Comparison of ENCODE assay signal across 8 cellular contexts in genomic region chr15:90871716-90872480, GRCh38. TPM values are rescaled to one million over a fixed set of nuclear protein-coding genes. Genes with fewer than 3 reads are reported as not detected.
DNase-seq lines count a peak whose midpoint lies in the region; ATAC-seq and TF ChIP-seq lines count a peak whose summit lies in the region.

No MANE protein-coding gene starts in this region.

- peaks cover 11% of the 10 kb centered on the region for H3K27me3 Mint-ChIP-seq in endothelial cell (ENCODE audit: unreplicated experiment)
- no peaks in the 10 kb centered on the region for H3K27me3 Mint-ChIP-seq in naive thymus-derived CD4-positive, alpha-beta T cell

- peaks cover 69% of the 10 kb centered on the region for H3K4me1 ChIP-seq in SJSA1 (replicated peaks)
- peaks cover 27% of the 10 kb centered on the region in 2 donors for H3K4me1 ChIP-seq in naive thymus-derived CD4-positive, alpha-beta T cell (ENCODE audit: control insufficient read depth in 2 of 2, insufficient read depth in 2 of 2, low read length in 2 of 2)

- no peak overlapping the region for H3K27ac Mint-ChIP-seq in endothelial cell (ENCODE audit: unreplicated experiment)
- peak overlapping the region; percentile 68 to 93 (median 86) for H3K27ac Mint-ChIP-seq in naive thymus-derived CD4-positive, alpha-beta T cell

- no peaks in the 10 kb centered on the region for H3K9me3 Mint-ChIP-seq in endothelial cell (ENCODE audit: unreplicated experiment)
- no peaks in the 10 kb centered on the region for H3K9me3 Mint-ChIP-seq in naive thymus-derived CD4-positive, alpha-beta T cell

- peak overlapping the region; percentile 91 for H3K4me3 Mint-ChIP-seq in endothelial cell (ENCODE audit: unreplicated experiment)
- peak overlapping the region; percentile 76 to 94 (median 85) for H3K4me3 Mint-ChIP-seq in naive thymus-derived CD4-positive, alpha-beta T cell

- peaks cover 7% of the 10 kb centered on the region for H3K36me3 Mint-ChIP-seq in endothelial cell (ENCODE audit: low read depth, unreplicated experiment)
- peaks cover 0 to 52% (median 0%) of the 10 kb centered on the region in 5 donors for H3K36me3 Mint-ChIP-seq in naive thymus-derived CD4-positive, alpha-beta T cell

- H3K4me3 ChIP-seq in AG04449 (ENCODE audit: low read depth, low read length) (peak overlapping the region; percentile 72), SJSA1 (peak overlapping the region; percentile 80)
- H3K4me3 ChIP-seq in naive thymus-derived CD4-positive, alpha-beta T cell (ENCODE audit: low read length): peak overlapping the region; percentile 60

- DNase-seq in AG04449 (ENCODE audit: low read depth, low spot score) (no peak), SJSA1 (ENCODE audit: low read depth in 1 of 2, low spot score in 2 of 2) (peak in 1 of 2 experiments; percentile 56), endothelial cell (ENCODE audit: low spot score) (no peak), T-helper 9 cell (no peak), SIG-M5 (lab: John Stamatoyannopoulos, UW) (no peak)
- DNase-seq in naive thymus-derived CD4-positive, alpha-beta T cell: peak in 1 of 9 donors; percentile 60
- no peak for DNase-seq in central memory CD4-positive, alpha-beta T cell

- peaks cover 48% of the 10 kb centered on the region for H3K4me1 Mint-ChIP-seq in endothelial cell (ENCODE audit: unreplicated experiment)
- peaks cover 22 to 72% (median 45%) of the 10 kb centered on the region in 7 donors for H3K4me1 Mint-ChIP-seq in naive thymus-derived CD4-positive, alpha-beta T cell

- intact Hi-C loops in naive thymus-derived CD4-positive, alpha-beta T cell (cut with micrococcal nuclease): loop anchor here (1.0 to 5.0 kb wide), 6 partner anchors 15 to 225 kb away; partner anchors contain the start of genes BLM (in 1 of the 2) and HDDC3 (in 1 of the 2)

- H3K36me3 ChIP-seq in SJSA1: peaks cover 49% of the 10 kb centered on the region
- peaks cover 0 to 14% (median 0%) of the 10 kb centered on the region in 3 experiments for H3K36me3 ChIP-seq in naive thymus-derived CD4-positive, alpha-beta T cell (ENCODE audit: control insufficient read depth in 2 of 3, insufficient read depth in 3 of 3, low read length in 3 of 3)

- H3K9me3 ChIP-seq in SJSA1 (replicated peaks): no peaks in the 10 kb centered on the region
- no peaks in the 10 kb centered on the region for H3K9me3 ChIP-seq in naive thymus-derived CD4-positive, alpha-beta T cell (ENCODE audit: control insufficient read depth in 2 of 3, low read length in 3 of 3)

- CTCF ChIA-PET in AG04449 (lab: Yijun Ruan, JAX): interaction anchor here (2.1 to 4.3 kb wide), 2 partner anchors 13 to 61 kb away, joined by 11 to 32 read pairs; partner anchors contain the start of genes FES and HDDC3
- CTCF ChIA-PET in naive thymus-derived CD4-positive, alpha-beta T cell (lab: Charles Lee): interaction anchor here (1.0 kb wide), 1 partner anchor 35 kb away, joined by 6 read pairs; no protein-coding TSS in a partner anchor

- H3K27me3 ChIP-seq in SJSA1 (replicated peaks): no peaks in the 10 kb centered on the region
- H3K27me3 ChIP-seq in naive thymus-derived CD4-positive, alpha-beta T cell (ENCODE audit: control insufficient read depth in 2 of 2, insufficient read depth in 2 of 2, low read length in 2 of 2): no peaks in the 10 kb centered on the region

- TF ChIP-seq CTCF in AG04449 (IDR thresholded peaks at IDR 0.05; ENCODE audit: insufficient read depth, low read length, missing control alignments): no peak
- TF ChIP-seq CTCF in endothelial cell (IDR thresholded peaks at IDR 0.05; ENCODE audit: unreplicated experiment): no peak

- ATAC-seq in GM18867 (IDR thresholded peaks at IDR 0.05; ENCODE audit: unreplicated experiment): peak; percentile 54
- peak; percentile 13 for ATAC-seq in naive thymus-derived CD4-positive, alpha-beta T cell

- POLR2A ChIA-PET in AG04449 (lab: Yijun Ruan, JAX): no interaction called here
- POLR2A ChIA-PET in naive thymus-derived CD4-positive, alpha-beta T cell (lab: Charles Lee): interaction anchor here (1.0 to 2.2 kb wide), 7 partner anchors 12 to 155 kb away, joined by 3 to 10 read pairs (median 5); partner anchors contain the start of genes BLM, FES and HDDC3

- peak overlapping the region; percentile 95 for H3K27ac ChIP-seq in SJSA1
- peak overlapping the region; percentile 73 for H3K27ac ChIP-seq in naive thymus-derived CD4-positive, alpha-beta T cell (ENCODE audit: low read depth, low read length)

RNA-seq across cellular contexts. Expression of gene FURIN, which starts 3.5 kb away (rescaled TPM):
- 75.0 and 92.8 TPM in 2 replicates for total RNA-seq in SJSA1 (2014; rRNA removed; shearing (Covaris generic))
- total RNA-seq in endothelial cell (ENCODE audit: unreplicated experiment): 143 TPM
- total RNA-seq in naive thymus-derived CD4-positive, alpha-beta T cell: 100 to 1,000 TPM in 1 of 5 experiments, 10 to 100 TPM in 4; 31.8 to 516 (median 58.9) TPM
- polyA plus RNA-seq in naive thymus-derived CD4-positive, alpha-beta T cell: 1 to 10 TPM; 2.0 to 4.0 TPM

RNA-seq across cellular contexts. Expression of gene FES, which starts 12.4 kb away (rescaled TPM):
- total RNA-seq in SJSA1 (2014; rRNA removed; shearing (Covaris generic)): 0.16 TPM in 1 of 2 replicates, not detected in the other
- total RNA-seq in endothelial cell (ENCODE audit: unreplicated experiment): 56.3 TPM
- total RNA-seq in naive thymus-derived CD4-positive, alpha-beta T cell: 10 to 100 TPM in 2 of 5 experiments, 1 to 10 TPM in 3; 2.3 to 78.6 (median 9.1) TPM
- not detected for polyA plus RNA-seq in naive thymus-derived CD4-positive, alpha-beta T cell

RNA-seq across cellular contexts. Expression of gene MAN2A2, which starts 31.2 kb away (rescaled TPM):
- 0.85 and 3.9 TPM in 2 replicates for total RNA-seq in SJSA1 (2014; rRNA removed; shearing (Covaris generic))
- 72.2 TPM for total RNA-seq in endothelial cell (ENCODE audit: unreplicated experiment)
- 100 to 1,000 TPM; 117 to 171 (median 149) TPM for total RNA-seq in naive thymus-derived CD4-positive, alpha-beta T cell
- 1 to 10 TPM; 7.1 to 8.4 TPM for polyA plus RNA-seq in naive thymus-derived CD4-positive, alpha-beta T cell

Comparison
In these comparisons a context has a peak if more than half of its experiments do, and no peak if none do; other contexts are left out.
1. RNA of gene MAN2A2, which starts 31.2 kb away (total RNA-seq): 117 to 171 TPM in naive thymus-derived CD4-positive, alpha-beta T cell and 72.2 TPM in endothelial cell (single experiment); 0.85 to 3.9 TPM in SJSA1; every median in the first group is over 10 times any median in the second.
2. Peak in every context shown above with its lines, with median percentiles within 50 percentile points of each other: H3K4me3 ChIP-seq.